Comparison of ENCODE assay signal across 22 cellular contexts in the genomic region with DNA sequence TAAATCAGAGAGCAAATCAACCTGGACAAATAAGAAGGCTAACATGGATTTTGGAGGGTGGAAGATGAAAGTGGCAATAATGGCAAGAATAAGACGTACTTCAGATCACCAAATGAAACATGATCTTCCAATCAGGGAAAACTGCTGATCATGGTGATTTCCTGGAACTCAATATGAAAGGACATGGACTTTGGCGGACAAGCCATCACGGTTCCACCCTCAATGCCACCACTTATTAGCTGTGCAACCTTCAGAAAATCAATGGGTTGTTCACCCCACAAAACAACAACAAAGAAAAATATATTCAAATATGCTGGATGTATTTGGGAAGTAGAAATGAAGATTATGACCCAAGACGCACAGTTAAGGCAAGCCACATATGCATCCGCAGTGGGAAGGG.
DNase-seq lines count a peak whose midpoint lies in the region; ATAC-seq and TF ChIP-seq lines count a peak whose summit lies in the region.
"Had no signal": no experiment of that assay in that cellular context is flagged by ENCODE, and none has a peak within 500 bp of the region (broad histone marks: within the 10 kb centered on the region; RNA-seq: fewer than 3 reads in every experiment).

No MANE protein-coding gene starts in this region.

- H3K27ac ChIP-seq in ACC112 (ENCODE audit: low read depth, low read length), result peak overlapping the region; percentile 20; the same call in 1 of the 2 replicates
- peak overlapping the region; percentile 81 for H3K27ac ChIP-seq in IMR-90 (ENCODE audit: insufficient read depth, low read length)
- peak overlapping the region; percentile 0 for H3K27ac ChIP-seq in fibroblast of lung (ENCODE audit: insufficient read depth, low read length)
- H3K27ac ChIP-seq in smooth muscle cell (ENCODE audit: low read depth), result peak overlapping the region; percentile 29
- peak overlapping the region in 1 of 4 donors; percentile 68 for H3K27ac ChIP-seq in tibial nerve
- H3K27ac ChIP-seq: BLaER1, PC-9 had no signal

- H2BK20ac ChIP-seq in IMR-90 (ENCODE audit: low read depth, low read length), result peak overlapping the region; percentile 100

- no peak overlapping the region for H3K9ac ChIP-seq in IMR-90 (ENCODE audit: low read depth, low read length)
- no peak overlapping the region for H3K9ac ChIP-seq in fibroblast of lung (ENCODE audit: insufficient read depth, low read length)
- H3K9ac ChIP-seq in smooth muscle cell (ENCODE audit: low read depth), result no peak overlapping the region
- H3K9ac ChIP-seq: BLaER1 had no signal

- H3K4me1 ChIP-seq in ACC112 (ENCODE audit: control insufficient read depth, insufficient read depth, low read length, unreplicated experiment) (peaks cover 28% of the 10 kb centered on the region), IMR-90 (ENCODE audit: control insufficient read depth, insufficient read depth, low read length) (peaks cover 6% of the 10 kb centered on the region), fibroblast of lung (ENCODE audit: control insufficient read depth, extremely low read depth, insufficient read depth, low read length) (peaks cover 15% of the 10 kb centered on the region), smooth muscle cell (ENCODE audit: low read depth) (peaks cover 22% of the 10 kb centered on the region), tibial nerve (peaks cover 0 to 55% (median 11%) of the 10 kb centered on the region in 4 donors)
- H3K4me1 ChIP-seq: BLaER1 had no signal

- peak overlapping the region; percentile 99 for H2AK5ac ChIP-seq in IMR-90 (ENCODE audit: low read depth, low read length)

- no peak for TF ChIP-seq RAD21 in IMR-90 (IDR thresholded peaks at IDR 0.05; ENCODE audit: low read length)

- CTCF ChIA-PET in IMR-90 (lab: Yijun Ruan, JAX), result interaction anchor here (0.6 kb wide), 1 partner anchor 115 kb away, joined by 3 read pairs; no protein-coding TSS in a partner anchor

- no peaks in the 10 kb centered on the region for H4K20me1 ChIP-seq in IMR-90 (ENCODE audit: insufficient read depth, low read length)
- no peaks in the 10 kb centered on the region for H4K20me1 ChIP-seq in fibroblast of lung (ENCODE audit: control insufficient read depth, extremely low read depth, insufficient read depth, low read length)
- H4K20me1 ChIP-seq in smooth muscle cell (ENCODE audit: low read depth), result no peaks in the 10 kb centered on the region
- H4K20me1 ChIP-seq: BLaER1 had no signal

- H2BK120ac ChIP-seq in IMR-90 (ENCODE audit: low read depth, low read length), result peak overlapping the region; percentile 98

- H3K4me3 ChIP-seq in ACC112 (ENCODE audit: low read depth, low read length) (no peak overlapping the region), IMR-90 (ENCODE audit: insufficient read depth, low read depth, low read length) (no peak overlapping the region), fibroblast of lung (replicated peaks in 1 of 4; ENCODE audit: control extremely low read depth in 1 of 4, insufficient read depth in 1 of 4, low read depth in 3 of 4, low read length in 4 of 4) (no peak overlapping the region), smooth muscle cell (no peak overlapping the region), tibial nerve (no peak overlapping the region)
- H3K4me3 ChIP-seq: BLaER1, HAP-1, PC-9 had no signal

- no peak overlapping the region for H2AK9ac ChIP-seq in IMR-90 (replicated peaks; ENCODE audit: low read depth, low read length, poor library complexity)

- in situ Hi-C loops in IMR-90 (cut with MboI; ENCODE audit: low sequenced_read_pairs), result no loop called here

- no peak for DNase-seq in IMR-90
- DNase-seq in fibroblast of lung (ENCODE audit: low read depth in 2 of 2), result no peak
- DNase-seq in smooth muscle cell (lab: John Stamatoyannopoulos, UW; ENCODE audit: unreplicated experiment), result no peak
- no peak for DNase-seq in Ammon's horn (ENCODE audit: low spot score)
- DNase-seq in tibial nerve (ENCODE audit: low spot score in 2 of 2), result no peak
- DNase-seq: CD4-positive, CD25-positive, alpha-beta regulatory T cell; GOT3; NCI-H1092; NCI-H1417 treated with DMSO at 0.1 percent for 48 hours; NCI-H187; NCI-H2081 treated with DMSO at 0.1 percent for 48 hours; NCI-H446; NCI-H524 treated with DMSO at 0.1 percent for 48 hours; NCI-H774; NK-92 treated with Interleukin-12 subunit alpha and Interleukin-12 subunit beta, amount 100 ng/mL, for 24 hours; PC-9; Right ventricle myocardium superior; SW 1271 had no signal

- H3F3A ChIP-seq in smooth muscle cell (ENCODE audit: low read depth), result peaks cover 7% of the 10 kb centered on the region

- intact Hi-C loops in IMR-90 (cut with micrococcal nuclease), result no loop called here

- H3K9me1 ChIP-seq in IMR-90 (ENCODE audit: insufficient read depth, low read length), result peaks cover 5% of the 10 kb centered on the region

- peak overlapping the region; percentile 96 for H3K18ac ChIP-seq in IMR-90 (ENCODE audit: low read depth, low read length)

- ATAC-seq in IMR-90 (ENCODE audit: low read depth), result no peak
- no peak for ATAC-seq in GM21423 (IDR thresholded peaks at IDR 0.05; ENCODE audit: unreplicated experiment)

- H3K79me2 ChIP-seq in ACC112 (ENCODE audit: control insufficient read depth, insufficient read depth, low read length, unreplicated experiment), result no peaks in the 10 kb centered on the region
- no peaks in the 10 kb centered on the region for H3K79me2 ChIP-seq in fibroblast of lung (ENCODE audit: control insufficient read depth, insufficient read depth, low read length)
- H3K79me2 ChIP-seq in smooth muscle cell (ENCODE audit: low read depth), result no peaks in the 10 kb centered on the region

- H3K36me3 ChIP-seq in ACC112 (ENCODE audit: insufficient read depth, low read length), result no peaks in the 10 kb centered on the region
- H3K36me3 ChIP-seq in IMR-90 (ENCODE audit: control insufficient read depth, insufficient read depth, low read length), result no peaks in the 10 kb centered on the region
- H3K36me3 ChIP-seq in fibroblast of lung (ENCODE audit: control insufficient read depth, insufficient read depth, low read length), result no peaks in the 10 kb centered on the region
- H3K36me3 ChIP-seq in smooth muscle cell (ENCODE audit: low read depth), result no peaks in the 10 kb centered on the region
- no peaks in the 10 kb centered on the region for H3K36me3 ChIP-seq in tibial nerve
- H3K36me3 ChIP-seq: BLaER1, HAP-1 had no signal

- peak overlapping the region; percentile 78 for H2BK5ac ChIP-seq in IMR-90 (ENCODE audit: low read depth, low read length, poor library complexity, severe bottlenecking)

- H4K5ac ChIP-seq in IMR-90 (ENCODE audit: low read depth, low read length), result peak overlapping the region; percentile 87

- TF ChIP-seq CTCF in IMR-90 (conservative IDR thresholded peaks at IDR 0.05; ENCODE audit: low read depth, low read length), result no peak
- TF ChIP-seq CTCF in fibroblast of lung (conservative IDR thresholded peaks at IDR 0.05 in 1 of 2, IDR thresholded peaks at IDR 0.05 in 1 of 2; ENCODE audit: low read depth in 1 of 2, low read length in 2 of 2), result no peak
- no peak for TF ChIP-seq CTCF in smooth muscle cell (IDR thresholded peaks at IDR 0.05; ENCODE audit: borderline replicate concordance, insufficient read depth, poor library complexity, severe bottlenecking)
- no peak for TF ChIP-seq CTCF in tibial nerve (IDR thresholded peaks at IDR 0.05)

- no TSS peak for BruUV-seq in IMR-90 (replicated peaks; lab: Mats Ljungman, UMichigan)

- H3K14ac ChIP-seq in IMR-90 (replicated peaks; ENCODE audit: low read depth, low read length), result peak overlapping the region; percentile 98

- H3K23ac ChIP-seq in IMR-90 (ENCODE audit: low read depth, low read length), result peak overlapping the region; percentile 97

- WGBS in IMR-90 (ENCODE audit: extremely low coverage in 2 of 2, insufficient read length in 1 of 2), 2 experiments, result 100% methylated on average over 2 of the region's 5 CpGs; no CpG with 5 or more reads in 1 of the 2 experiments
- WGBS in smooth muscle cell (ENCODE audit: low lambda C conversion rate), result 94% methylated on average over 5 of the region's 5 CpGs
- 92 to 93% methylated on average over 5 of the region's 5 CpGs for WGBS in tibial nerve, 2 donors

- no peaks in the 10 kb centered on the region for H3K79me1 ChIP-seq in IMR-90 (ENCODE audit: low read depth in 1 of 2, low read length in 2 of 2)

- H4K8ac ChIP-seq in IMR-90 (ENCODE audit: low read depth in 2 of 2, low read length in 2 of 2), result peak overlapping the region; percentile 55 to 94

- H4K91ac ChIP-seq in IMR-90 (ENCODE audit: insufficient read depth, low read depth, low read length), result peak overlapping the region; percentile 96

- POLR2A ChIA-PET in IMR-90 (lab: Charles Lee; ENCODE audit: unreplicated experiment), result no interaction called here

- H3K4me2 ChIP-seq in IMR-90 (ENCODE audit: low read depth, low read length) (no peak overlapping the region), fibroblast of lung (ENCODE audit: extremely low read depth, insufficient read depth, low read length) (no peak overlapping the region), smooth muscle cell (peak overlapping the region; percentile 62)
- H3K4me2 ChIP-seq: BLaER1, PC-9 had no signal

- H3K56ac ChIP-seq in IMR-90 (ENCODE audit: extremely low read depth, insufficient read depth, low read length), result 0 out of 2 replicates have a peak overlapping the region, but pooled peaks have one; percentile 54

- peak overlapping the region; percentile 95 for H3K4ac ChIP-seq in IMR-90 (ENCODE audit: low read depth, low read length)

- TF ChIP-seq POLR2A in IMR-90 (IDR thresholded peaks at IDR 0.05; ENCODE audit: low read depth, low read length), result no peak
- TF ChIP-seq POLR2A in tibial nerve (IDR thresholded peaks at IDR 0.05), result no peak

- no peak for TF ChIP-seq EP300 in tibial nerve (IDR thresholded peaks at IDR 0.05)

- H2AFZ ChIP-seq in ACC112 (ENCODE audit: low read length, unreplicated experiment), result no peak overlapping the region
- no peak overlapping the region for H2AFZ ChIP-seq in IMR-90 (replicated peaks; ENCODE audit: low read length, poor library complexity)
- H2AFZ ChIP-seq in fibroblast of lung (ENCODE audit: low read length), result no peak overlapping the region
- H2AFZ ChIP-seq in smooth muscle cell (ENCODE audit: low read depth), result peak overlapping the region; percentile 57
- H2AFZ ChIP-seq: PC-9 had no signal

- H3K27me3 ChIP-seq in ACC112 (ENCODE audit: insufficient read depth, low read length) (no peaks in the 10 kb centered on the region), IMR-90 (ENCODE audit: control insufficient read depth, insufficient read depth, low read length) (no peaks in the 10 kb centered on the region), fibroblast of lung (ENCODE audit: control insufficient read depth, insufficient read depth, low read length) (no peaks in the 10 kb centered on the region), smooth muscle cell (ENCODE audit: low read depth) (no peaks in the 10 kb centered on the region), tibial nerve (no peaks in the 10 kb centered on the region)
- H3K27me3 ChIP-seq: BLaER1 had no signal

- dilution Hi-C loops in IMR-90 (cut with HindIII; ENCODE audit: low sequenced_read_pairs, unreplicated experiment), result no loop called here

- peak overlapping the region; percentile 99 for H2BK15ac ChIP-seq in IMR-90 (ENCODE audit: low read depth, low read length)

- no peaks in the 10 kb centered on the region for H3K9me3 ChIP-seq in IMR-90 (ENCODE audit: control insufficient read depth, insufficient read depth, low read length)
- no peaks in the 10 kb centered on the region for H3K9me3 ChIP-seq in fibroblast of lung (ENCODE audit: control insufficient read depth, insufficient read depth, low read depth, low read length)
- no peaks in the 10 kb centered on the region for H3K9me3 ChIP-seq in smooth muscle cell (replicated peaks; ENCODE audit: low read depth)
- no peaks in the 10 kb centered on the region for H3K9me3 ChIP-seq in tibial nerve
- H3K9me3 ChIP-seq: BLaER1, HAP-1 had no signal
